ENCODE assay signal across 23 cellular contexts in the genomic region with DNA sequence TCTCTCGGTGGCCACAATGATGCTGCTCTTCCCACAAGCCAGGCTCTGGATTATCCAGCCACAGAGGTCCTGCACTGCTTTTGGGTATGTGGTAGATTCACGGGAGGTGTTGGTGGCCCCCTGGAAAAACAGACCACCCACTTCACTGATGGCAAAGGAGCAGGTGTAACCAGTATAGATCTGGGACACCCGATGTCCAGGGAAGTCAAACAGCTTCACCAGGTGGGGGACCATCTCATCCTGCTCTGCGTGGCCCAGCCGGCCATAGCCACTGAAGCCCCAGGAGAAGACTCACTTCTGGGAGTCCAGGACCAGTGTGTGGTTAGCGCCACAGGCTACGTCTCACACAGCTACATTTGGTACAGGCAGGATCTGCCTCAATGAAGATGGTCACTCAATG.
"Had no signal": no experiment of that assay in that cellular context is flagged by ENCODE, and none has a peak within 500 bp of the region (broad histone marks: within the 10 kb centered on the region; RNA-seq: fewer than 3 reads in every experiment).

No MANE protein-coding gene starts in this region.

- H3K27me3 Mint-ChIP-seq: effector memory CD8-positive, alpha-beta T cell had no signal

- H3K27ac Mint-ChIP-seq: dendritic cell treated with granulocyte-macrophage colony-stimulating factor and Interleukin-4, amounts not matched to agents 40 ng/mL and 50 ng/mL, for 4 days; effector memory CD8-positive, alpha-beta T cell; endodermal cell had no signal

- H3K9me3 ChIP-seq: colonic mucosa, esophagus squamous epithelium, gastrocnemius medialis, left lung, lower lobe of right lung had no signal

- H3K27ac ChIP-seq: colonic mucosa, epithelial cell of prostate, esophagus squamous epithelium, gastrocnemius medialis, heart right ventricle, left lung, lower lobe of right lung had no signal

- H3K4me1 ChIP-seq: colonic mucosa, esophagus squamous epithelium, gastrocnemius medialis, left lung, lower lobe of right lung had no signal

- H3K36me3 ChIP-seq: colonic mucosa, gastrocnemius medialis, heart right ventricle, left lung, lower lobe of right lung had no signal

- H3K4me3 ChIP-seq: colonic mucosa, esophagus squamous epithelium, gastrocnemius medialis, heart right ventricle, left lung, lower lobe of right lung had no signal

- ATAC-seq: effector memory CD8-positive, alpha-beta T cell; esophagus mucosa; gastrocnemius medialis; heart right ventricle; left cardiac atrium; left lung; left ventricle myocardium superior; lower lobe of right lung had no signal

- H3K4me3 Mint-ChIP-seq: dendritic cell treated with granulocyte-macrophage colony-stimulating factor and Interleukin-4, amounts not matched to agents 40 ng/mL and 50 ng/mL, for 4 days; effector memory CD8-positive, alpha-beta T cell; endodermal cell had no signal

- DNase-seq: colonic mucosa; cortex of kidney; effector CD8-positive, alpha-beta T cell; effector memory CD8-positive, alpha-beta T cell; endodermal cell; erythroblast; esophagus squamous epithelium; foreskin fibroblast; foreskin melanocyte; gastrocnemius medialis; glutamatergic neuron; head of caudate nucleus; heart right ventricle; hippocampal formation; left cardiac atrium; left lung; left ventricle myocardium superior; lower lobe of right lung; mesenchymal stem cell; midbrain had no signal

- H3K27me3 ChIP-seq: colonic mucosa, esophagus squamous epithelium, gastrocnemius medialis, heart right ventricle, left lung had no signal
